2 cellular contexts compared by ENCODE assay signal in the genomic region with DNA sequence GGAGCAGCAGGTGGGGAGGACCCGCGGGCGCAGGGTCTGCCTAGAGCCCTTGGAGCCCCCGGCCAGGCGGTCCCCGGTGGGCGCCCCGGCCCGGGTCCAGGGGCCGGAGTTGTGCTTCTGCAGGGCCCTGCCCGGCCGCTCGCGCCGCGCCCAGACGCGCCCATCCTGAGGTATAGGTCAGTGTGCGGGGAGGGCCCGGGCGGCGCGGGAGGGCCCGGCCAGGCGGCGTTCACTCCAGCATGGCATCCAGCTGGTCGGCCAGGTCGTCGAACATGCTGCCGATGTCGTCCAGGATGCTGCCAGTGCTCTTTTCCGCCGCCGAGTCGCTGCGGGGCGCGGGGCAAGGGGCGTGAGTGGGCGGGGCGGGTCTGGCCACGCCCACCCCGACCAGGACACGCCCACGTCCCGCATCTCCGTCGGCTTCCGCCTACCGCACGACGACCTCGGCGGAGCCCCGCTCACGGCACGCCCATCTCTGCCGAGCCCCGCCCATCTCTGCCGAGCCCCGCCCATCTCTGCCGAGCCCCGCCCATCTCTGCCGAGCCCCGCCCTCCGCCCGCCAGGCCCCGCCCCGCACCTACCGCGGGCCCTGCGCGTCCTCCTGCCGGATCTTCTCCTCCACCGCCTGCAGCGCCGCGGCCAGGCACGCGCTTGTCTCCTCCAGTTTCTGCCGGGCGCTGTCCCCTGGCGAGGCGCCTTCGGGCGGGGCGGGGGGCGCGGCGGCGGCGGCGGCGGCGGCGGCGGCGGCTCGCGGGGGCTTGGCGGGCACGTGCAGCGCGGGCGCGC.
A peak's percentile ranks its signal among the peaks of the same experiment; 100 is the strongest.
TF ChIP-seq lines count a peak whose summit lies in the region.

No MANE protein-coding gene starts in this region.

TF ChIP-seq in GM23338, 12 proteins besides CTCF, POLR2A, EP300 and RAD21:
- peak; percentile 56 for TF ChIP-seq POLR2AphosphoS5 (IDR thresholded peaks at IDR 0.05; ENCODE audit: low read depth)
- TF ChIP-seq, protein P1, sequence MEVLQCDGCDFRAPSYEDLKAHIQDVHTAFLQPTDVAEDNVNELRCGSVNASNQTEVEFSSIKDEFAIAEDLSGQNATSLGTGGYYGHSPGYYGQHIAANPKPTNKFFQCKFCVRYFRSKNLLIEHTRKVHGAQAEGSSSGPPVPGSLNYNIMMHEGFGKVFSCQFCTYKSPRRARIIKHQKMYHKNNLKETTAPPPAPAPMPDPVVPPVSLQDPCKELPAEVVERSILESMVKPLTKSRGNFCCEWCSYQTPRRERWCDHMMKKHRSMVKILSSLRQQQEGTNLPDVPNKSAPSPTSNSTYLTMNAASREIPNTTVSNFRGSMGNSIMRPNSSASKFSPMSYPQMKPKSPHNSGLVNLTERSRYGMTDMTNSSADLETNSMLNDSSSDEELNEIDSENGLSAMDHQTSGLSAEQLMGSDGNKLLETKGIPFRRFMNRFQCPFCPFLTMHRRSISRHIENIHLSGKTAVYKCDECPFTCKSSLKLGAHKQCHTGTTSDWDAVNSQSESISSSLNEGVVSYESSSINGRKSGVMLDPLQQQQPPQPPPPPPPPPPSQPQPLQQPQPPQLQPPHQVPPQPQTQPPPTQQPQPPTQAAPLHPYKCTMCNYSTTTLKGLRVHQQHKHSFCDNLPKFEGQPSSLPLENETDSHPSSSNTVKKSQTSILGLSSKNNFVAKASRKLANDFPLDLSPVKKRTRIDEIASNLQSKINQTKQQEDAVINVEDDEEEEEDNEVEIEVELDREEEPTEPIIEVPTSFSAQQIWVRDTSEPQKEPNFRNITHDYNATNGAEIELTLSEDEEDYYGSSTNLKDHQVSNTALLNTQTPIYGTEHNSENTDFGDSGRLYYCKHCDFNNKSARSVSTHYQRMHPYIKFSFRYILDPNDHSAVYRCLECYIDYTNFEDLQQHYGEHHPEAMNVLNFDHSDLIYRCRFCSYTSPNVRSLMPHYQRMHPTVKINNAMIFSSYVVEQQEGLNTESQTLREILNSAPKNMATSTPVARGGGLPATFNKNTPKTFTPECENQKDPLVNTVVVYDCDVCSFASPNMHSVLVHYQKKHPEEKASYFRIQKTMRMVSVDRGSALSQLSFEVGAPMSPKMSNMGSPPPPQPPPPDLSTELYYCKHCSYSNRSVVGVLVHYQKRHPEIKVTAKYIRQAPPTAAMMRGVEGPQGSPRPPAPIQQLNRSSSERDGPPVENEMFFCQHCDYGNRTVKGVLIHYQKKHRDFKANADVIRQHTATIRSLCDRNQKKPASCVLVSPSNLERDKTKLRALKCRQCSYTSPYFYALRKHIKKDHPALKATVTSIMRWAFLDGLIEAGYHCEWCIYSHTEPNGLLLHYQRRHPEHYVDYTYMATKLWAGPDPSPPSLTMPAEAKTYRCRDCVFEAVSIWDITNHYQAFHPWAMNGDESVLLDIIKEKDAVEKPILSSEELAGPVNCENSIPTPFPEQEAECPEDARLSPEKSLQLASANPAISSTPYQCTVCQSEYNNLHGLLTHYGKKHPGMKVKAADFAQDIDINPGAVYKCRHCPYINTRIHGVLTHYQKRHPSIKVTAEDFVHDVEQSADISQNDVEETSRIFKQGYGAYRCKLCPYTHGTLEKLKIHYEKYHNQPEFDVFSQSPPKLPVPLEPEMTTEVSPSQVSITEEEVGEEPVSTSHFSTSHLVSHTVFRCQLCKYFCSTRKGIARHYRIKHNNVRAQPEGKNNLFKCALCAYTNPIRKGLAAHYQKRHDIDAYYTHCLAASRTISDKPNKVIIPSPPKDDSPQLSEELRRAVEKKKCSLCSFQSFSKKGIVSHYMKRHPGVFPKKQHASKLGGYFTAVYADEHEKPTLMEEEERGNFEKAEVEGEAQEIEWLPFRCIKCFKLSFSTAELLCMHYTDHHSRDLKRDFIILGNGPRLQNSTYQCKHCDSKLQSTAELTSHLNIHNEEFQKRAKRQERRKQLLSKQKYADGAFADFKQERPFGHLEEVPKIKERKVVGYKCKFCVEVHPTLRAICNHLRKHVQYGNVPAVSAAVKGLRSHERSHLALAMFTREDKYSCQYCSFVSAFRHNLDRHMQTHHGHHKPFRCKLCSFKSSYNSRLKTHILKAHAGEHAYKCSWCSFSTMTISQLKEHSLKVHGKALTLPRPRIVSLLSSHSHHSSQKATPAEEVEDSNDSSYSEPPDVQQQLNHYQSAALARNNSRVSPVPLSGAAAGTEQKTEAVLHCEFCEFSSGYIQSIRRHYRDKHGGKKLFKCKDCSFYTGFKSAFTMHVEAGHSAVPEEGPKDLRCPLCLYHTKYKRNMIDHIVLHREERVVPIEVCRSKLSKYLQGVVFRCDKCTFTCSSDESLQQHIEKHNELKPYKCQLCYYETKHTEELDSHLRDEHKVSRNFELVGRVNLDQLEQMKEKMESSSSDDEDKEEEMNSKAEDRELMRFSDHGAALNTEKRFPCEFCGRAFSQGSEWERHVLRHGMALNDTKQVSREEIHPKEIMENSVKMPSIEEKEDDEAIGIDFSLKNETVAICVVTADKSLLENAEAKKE (CRISPR knock-in tag; IDR thresholded peaks at IDR 0.05) = no peak
TF ChIP-seq in GM23338: peak in this region for 1.

TF ChIP-seq in H1, 55 proteins besides CTCF, POLR2A, EP300 and RAD21:
- TF ChIP-seq BRCA1 (IDR thresholded peaks at IDR 0.05; ENCODE audit: low read depth, low read length) = no peak
- no peak; the same call in 1 of the 2 replicates for TF ChIP-seq TAF1 (IDR thresholded peaks at IDR 0.05; ENCODE audit: low read depth, low read length)
- TF ChIP-seq GTF2F1 (IDR thresholded peaks at IDR 0.05; ENCODE audit: borderline replicate concordance, low read depth, low read length) = no peak
- TF ChIP-seq ZNF274 (IDR thresholded peaks at IDR 0.05; ENCODE audit: borderline replicate concordance, extremely low read depth, low read length) = no peak
- peak; percentile 80 for TF ChIP-seq GABPA (IDR thresholded peaks at IDR 0.05; ENCODE audit: borderline replicate concordance, insufficient read depth, low read length)
- no peak for TF ChIP-seq PHF8 (conservative IDR thresholded peaks at IDR 0.05; ENCODE audit: low read depth, low read length)
- TF ChIP-seq TBP (IDR thresholded peaks at IDR 0.05; ENCODE audit: low read depth, low read length) = peak; percentile 33; the same call in 1 of the 2 replicates
- peak; percentile 65; the same call in 1 of the 2 replicates for TF ChIP-seq EGR1 (IDR thresholded peaks at IDR 0.05; ENCODE audit: borderline replicate concordance, low read depth, low read length)
- no peak for TF ChIP-seq CBX5 (IDR thresholded peaks at IDR 0.05; ENCODE audit: low read depth, low read length)
- no peak for TF ChIP-seq FOSL1 (IDR thresholded peaks at IDR 0.05; ENCODE audit: insufficient read depth, low read depth, low read length)
- no peak for TF ChIP-seq CHD1 (IDR thresholded peaks at IDR 0.05; ENCODE audit: low read depth, low read length)
- TF ChIP-seq CREB1 (IDR thresholded peaks at IDR 0.05) = peak; percentile 57; the same call in 1 of the 2 replicates
- peak in 1 of 2 experiments; percentile 68; a peak in 1 of 4 replicates for TF ChIP-seq SIN3A (conservative IDR thresholded peaks at IDR 0.05 in 1 of 2, IDR thresholded peaks at IDR 0.05 in 1 of 2; ENCODE audit: low read depth in 1 of 2, low read length in 2 of 2)
- peak; percentile 35 for TF ChIP-seq TAF7 (optimal IDR thresholded peaks at IDR 0.05; ENCODE audit: borderline replicate concordance, low read depth, low read length)
- TF ChIP-seq, protein P2, sequence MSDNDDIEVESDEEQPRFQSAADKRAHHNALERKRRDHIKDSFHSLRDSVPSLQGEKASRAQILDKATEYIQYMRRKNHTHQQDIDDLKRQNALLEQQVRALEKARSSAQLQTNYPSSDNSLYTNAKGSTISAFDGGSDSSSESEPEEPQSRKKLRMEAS (IDR thresholded peaks at IDR 0.05) = peak; percentile 92
- TF ChIP-seq SP4 (IDR thresholded peaks at IDR 0.05; ENCODE audit: low read length) = peak; percentile 94
- TF ChIP-seq, protein P3, sequence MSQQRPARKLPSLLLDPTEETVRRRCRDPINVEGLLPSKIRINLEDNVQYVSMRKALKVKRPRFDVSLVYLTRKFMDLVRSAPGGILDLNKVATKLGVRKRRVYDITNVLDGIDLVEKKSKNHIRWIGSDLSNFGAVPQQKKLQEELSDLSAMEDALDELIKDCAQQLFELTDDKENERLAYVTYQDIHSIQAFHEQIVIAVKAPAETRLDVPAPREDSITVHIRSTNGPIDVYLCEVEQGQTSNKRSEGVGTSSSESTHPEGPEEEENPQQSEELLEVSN (IDR thresholded peaks at IDR 0.05) = peak; percentile 92
- TF ChIP-seq POLR2AphosphoS5 (IDR thresholded peaks at IDR 0.05; ENCODE audit: low read depth, low read length) = peak; percentile 75
- peak; percentile 66; the same call in 1 of the 2 replicates for TF ChIP-seq SP1 (IDR thresholded peaks at IDR 0.05; ENCODE audit: low read depth, low read length)
